1 cellular context compared by ENCODE assay signal in genomic region chr4:6527259-6527658, GRCh38.
TF ChIP-seq lines count a peak whose summit lies in the region.

No MANE protein-coding gene starts in this region.

TF ChIP-seq in GM23338, 12 proteins besides CTCF, POLR2A, EP300 and RAD21 (continued from another document):
- TF ChIP-seq REST (IDR thresholded peaks at IDR 0.05; ENCODE audit: unreplicated experiment): no peak
- no peak for TF ChIP-seq JUNB (IDR thresholded peaks at IDR 0.05; ENCODE audit: unreplicated experiment)
- no peak for TF ChIP-seq NANOG (IDR thresholded peaks at IDR 0.05; ENCODE audit: borderline replicate concordance)
- TF ChIP-seq EZH2 (IDR thresholded peaks at IDR 0.05; ENCODE audit: low read depth, unreplicated experiment): no peak
- TF ChIP-seq CREB1 (CRISPR knock-in tag; IDR thresholded peaks at IDR 0.05; ENCODE audit: low read depth): no peak
- TF ChIP-seq ZNF331 (CRISPR knock-in tag; IDR thresholded peaks at IDR 0.05; ENCODE audit: low read depth): no peak
- TF ChIP-seq EZH2phosphoT487 (IDR thresholded peaks at IDR 0.05; ENCODE audit: unreplicated experiment): no peak
- no peak for TF ChIP-seq ZNF114 (CRISPR knock-in tag; IDR thresholded peaks at IDR 0.05)
- no peak for TF ChIP-seq ZNF462 (CRISPR knock-in tag; IDR thresholded peaks at IDR 0.05)
- no peak for TF ChIP-seq STAT1 (IDR thresholded peaks at IDR 0.05; ENCODE audit: unreplicated experiment)
